In genomic region chr19:46387713-46388130, GRCh38 we compare ENCODE assay signal across 24 cellular contexts. TPM values are rescaled to one million over a fixed set of nuclear protein-coding genes. Genes with fewer than 3 reads are reported as not detected.
"Had no signal": no experiment of that assay in that cellular context is flagged by ENCODE, and none has a peak within 500 bp of the region (broad histone marks: within the 10 kb centered on the region; RNA-seq: fewer than 3 reads in every experiment).

No MANE protein-coding gene starts in this region.

- H3K27me3 ChIP-seq: breast epithelium, Peyer's patch, SJSA1 had no signal

- H3K4me3 Mint-ChIP-seq: activated CD8-positive, alpha-beta T cell treated with anti-CD3 and anti-CD28 coated beads, Interleukin-2, amount 10 ng/mL, durations not matched to agents 7 days and 5 days; activated naive CD8-positive, alpha-beta T cell treated with anti-CD3 and anti-CD28 coated beads, Interleukin-2, amount 10 ng/mL, durations not matched to agents 7 days and 5 days; activated T-cell treated with anti-CD3 and anti-CD28 coated beads, Interleukin-2, amount 50 U/mL, for 4 hours had no signal

- H3K36me3 ChIP-seq: breast epithelium had no signal

- DNase-seq: activated CD4-positive, alpha-beta T cell treated with anti-CD3 and anti-CD28 coated beads for 4 hours; activated CD8-positive, alpha-beta memory T cell treated with anti-CD3 and anti-CD28 coated beads, Interleukin-2, amount 50 U/mL, for 48 hours; activated CD8-positive, alpha-beta T cell treated with anti-CD3 and anti-CD28 coated beads, Interleukin-2, amount 10 ng/mL, durations not matched to agents 7 days and 5 days; activated effector memory CD4-positive, alpha-beta T cell treated with anti-CD3 and anti-CD28 coated beads, Interleukin-2, amount 50 U/mL, for 16 hours; activated naive CD4-positive, alpha-beta T cell treated with Interleukin-2 at 50 U/mL for 16 hours; activated T-cell treated with anti-CD3 and anti-CD28 coated beads, Interleukin-2, amount 50 U/mL, for 4 hours; Karpas-422; MM.1S; NCI-H1105; NCI-H1436; NCI-H1694 treated with DMSO at 0.1 percent for 48 hours; NCI-H2081; NCI-H446; NCI-H524; Peyer's patch; SHP77; SW 1271 had no signal

- H3K27me3 Mint-ChIP-seq: activated naive CD8-positive, alpha-beta T cell treated with anti-CD3 and anti-CD28 coated beads, Interleukin-2, amount 10 ng/mL, durations not matched to agents 7 days and 5 days had no signal

- H3K9me3 ChIP-seq: breast epithelium, Peyer's patch had no signal

- H3K27ac Mint-ChIP-seq: activated CD8-positive, alpha-beta T cell treated with anti-CD3 and anti-CD28 coated beads, Interleukin-2, amount 10 ng/mL, durations not matched to agents 7 days and 5 days; activated naive CD8-positive, alpha-beta T cell treated with anti-CD3 and anti-CD28 coated beads, Interleukin-2, amount 10 ng/mL, durations not matched to agents 7 days and 5 days had no signal

- H3K9me3 Mint-ChIP-seq: activated T-cell treated with anti-CD3 and anti-CD28 coated beads, Interleukin-2, amount 50 U/mL, for 4 hours had no signal

- ATAC-seq: activated CD4-positive, CD25-positive, alpha-beta regulatory T cell treated with anti-CD3 and anti-CD28 coated beads, Interleukin-2, amount 50 U/mL, for 24 hours; activated CD8-positive, alpha-beta T cell treated with anti-CD3 and anti-CD28 coated beads, Interleukin-2, amount 10 ng/mL, durations not matched to agents 7 days and 5 days; activated T-cell treated with anti-CD3 and anti-CD28 coated beads, Interleukin-2, amount 50 U/mL, for 4 hours; K562; SK-N-SH treated with all-trans-retinoic acid at 6 μM for 48 hours had no signal

- H3K4me1 ChIP-seq: Peyer's patch had no signal

- H3K27ac ChIP-seq: breast epithelium, Peyer's patch, SJSA1 had no signal

- H3K4me3 ChIP-seq: breast epithelium, K562, Peyer's patch, SJSA1 had no signal

RNA-seq across cellular contexts. Expression of gene CCDC8, which starts 25.6 kb away (rescaled TPM):
- total RNA-seq: activated CD8-positive, alpha-beta T cell treated with anti-CD3 and anti-CD28 coated beads, Interleukin-2, amount 10 ng/mL, durations not matched to agents 7 days and 5 days; activated naive CD8-positive, alpha-beta T cell treated with anti-CD3 and anti-CD28 coated beads, Interleukin-2, amount 10 ng/mL, durations not matched to agents 7 days and 5 days; T-helper 1 cell treated with Interleukin-12 subunit alpha and Interleukin-12 subunit beta and Interleukin-4 antibody, amounts not matched to agents 30 ng/mL and 1 ng/mL, for 36 hours had no signal

RNA-seq across cellular contexts. Expression of gene PNMA8C, which starts 41.0 kb away (rescaled TPM):
- total RNA-seq: activated T-cell treated with anti-CD3 and anti-CD28 coated beads, Interleukin-2, amount 50 U/mL, for 4 hours; Peyer's patch; SJSA1; T-helper 1 cell treated with Interleukin-12 subunit alpha and Interleukin-12 subunit beta and Interleukin-4 antibody, amounts not matched to agents 30 ng/mL and 1 ng/mL, for 36 hours had no signal
